Comparison of ENCODE assay signal across 8 cellular contexts in the genomic region with DNA sequence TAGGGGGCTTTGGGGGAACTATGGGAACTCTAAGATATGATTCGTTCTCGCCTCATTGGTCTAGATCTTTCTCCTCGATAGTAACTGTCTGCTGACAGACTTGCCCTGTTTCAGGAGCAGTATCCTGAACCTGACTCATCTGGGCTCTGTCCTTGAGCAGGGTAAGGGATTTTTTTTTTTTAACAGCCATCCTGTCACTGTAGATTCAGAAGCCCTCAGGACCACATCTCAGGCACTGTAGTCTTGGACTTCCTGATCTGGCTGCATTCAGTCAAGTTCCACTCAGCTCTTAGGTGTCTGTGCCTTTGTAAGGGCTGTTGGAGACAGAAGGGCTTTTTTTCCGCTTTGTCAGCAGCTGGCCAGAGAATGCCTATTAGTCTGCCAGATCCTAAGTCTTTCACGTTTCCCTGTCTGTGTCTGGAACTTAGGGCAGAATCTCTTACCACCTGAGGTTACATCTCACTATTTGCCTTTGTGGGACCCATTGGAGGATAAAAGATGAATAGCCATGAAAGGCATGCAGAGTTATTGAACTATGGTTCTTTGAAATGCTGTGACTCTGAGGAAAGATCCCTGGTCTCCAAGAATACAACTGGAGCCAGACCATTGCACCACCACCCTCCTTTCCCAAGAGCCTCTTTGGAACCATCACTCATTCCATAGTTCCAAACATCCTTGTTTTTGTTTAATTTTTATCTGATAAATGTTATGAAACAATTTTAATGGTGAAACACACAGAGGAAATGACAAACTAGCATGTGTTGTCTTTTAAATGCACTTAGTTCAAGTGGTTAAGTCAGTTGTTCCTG. TPM values are rescaled to one million over a fixed set of nuclear protein-coding genes. Genes with fewer than 3 reads are reported as not detected.
DNase-seq lines count a peak whose midpoint lies in the region; ATAC-seq and TF ChIP-seq lines count a peak whose summit lies in the region.

No MANE protein-coding gene starts in this region.

- H3K27me3 Mint-ChIP-seq in CD8-positive, alpha-beta memory T cell = peaks cover 3 to 10% of the 10 kb centered on the region in 2 donors

- ATAC-seq in SK-N-SH treated with all-trans-retinoic acid at 6 μM for 48 hours (peak; percentile 67), Right ventricle myocardium superior (ENCODE audit: poor library complexity) (peak; percentile 89), HG03378 (IDR thresholded peaks at IDR 0.05; ENCODE audit: unreplicated experiment) (no peak), HG02623 (IDR thresholded peaks at IDR 0.05; ENCODE audit: unreplicated experiment) (no peak)

- no peaks in the 10 kb centered on the region for H3K36me3 Mint-ChIP-seq in CD8-positive, alpha-beta memory T cell

- no peaks in the 10 kb centered on the region for H3K36me3 ChIP-seq in skeletal muscle tissue (ENCODE audit: control insufficient read depth in 3 of 3, insufficient read depth in 3 of 3, low read length in 3 of 3)
- H3K36me3 ChIP-seq in CD8-positive, alpha-beta memory T cell (ENCODE audit: insufficient read depth, low read length) = no peaks in the 10 kb centered on the region

- H3K4me1 Mint-ChIP-seq in CD8-positive, alpha-beta memory T cell = peaks cover 0 to 4% (median 3%) of the 10 kb centered on the region in 3 donors

- CTCF ChIA-PET in CD8-positive, alpha-beta memory T cell (lab: Charles Lee) = interaction anchor here (1.4 kb wide), 1 partner anchor 203 kb away, joined by 3 read pairs; no protein-coding TSS in a partner anchor

- no peak overlapping the region for H3K4me3 ChIP-seq in skeletal muscle tissue (ENCODE audit: low read length in 3 of 3)
- H3K4me3 ChIP-seq in CD8-positive, alpha-beta memory T cell (ENCODE audit: low read length) = no peak overlapping the region

- no peak overlapping the region for H3K27ac Mint-ChIP-seq in CD8-positive, alpha-beta memory T cell

- H3K4me3 Mint-ChIP-seq in CD8-positive, alpha-beta memory T cell = no peak overlapping the region

- H3K4me1 ChIP-seq in skeletal muscle tissue (ENCODE audit: control insufficient read depth in 3 of 3, insufficient read depth in 3 of 3, low read length in 3 of 3) = peaks cover 43 to 47% (median 45%) of the 10 kb centered on the region in 3 donors
- H3K4me1 ChIP-seq in CD8-positive, alpha-beta memory T cell (ENCODE audit: insufficient read depth, low read length) = peaks cover 5% of the 10 kb centered on the region

- H3K9me3 ChIP-seq in skeletal muscle tissue (ENCODE audit: control insufficient read depth in 3 of 3, low read length in 3 of 3) = no peaks in the 10 kb centered on the region
- H3K9me3 ChIP-seq in CD8-positive, alpha-beta memory T cell (ENCODE audit: low read length) = no peaks in the 10 kb centered on the region

- intact Hi-C loops in Right ventricle myocardium superior (cut with DNase I) = no loop called here

- POLR2A ChIA-PET in CD8-positive, alpha-beta memory T cell (lab: Charles Lee) = no interaction called here

- H3K9me3 Mint-ChIP-seq in CD8-positive, alpha-beta memory T cell = no peaks in the 10 kb centered on the region

- DNase-seq in HCEC 1CT (peak; percentile 89), Right ventricle myocardium superior (no peak), cerebellar cortex (ENCODE audit: low spot score) (no peak)
- no peak for DNase-seq in CD8-positive, alpha-beta memory T cell

- H3K27ac ChIP-seq in skeletal muscle tissue (ENCODE audit: low read depth, low read length) = peak overlapping the region; percentile 33
- H3K27ac ChIP-seq in CD8-positive, alpha-beta memory T cell (ENCODE audit: low read depth, low read length) = no peak overlapping the region

- H3K27me3 ChIP-seq in skeletal muscle tissue (ENCODE audit: control insufficient read depth in 3 of 3, insufficient read depth in 3 of 3, low read length in 3 of 3) = no peaks in the 10 kb centered on the region
- H3K27me3 ChIP-seq in CD8-positive, alpha-beta memory T cell (ENCODE audit: insufficient read depth, low read length, poor library complexity, severe bottlenecking) = no peaks in the 10 kb centered on the region

- H3K9ac ChIP-seq in skeletal muscle tissue (ENCODE audit: low read depth in 1 of 3, low read length in 3 of 3) = no peak overlapping the region

TF ChIP-seq in SK-N-SH treated with all-trans-retinoic acid at 6 μM for 48 hours, 23 proteins besides CTCF, POLR2A, EP300 and RAD21:
- TF ChIP-seq SNAI2 (CRISPR knock-in tag; IDR thresholded peaks at IDR 0.05) (no peak), ISL1 (CRISPR knock-in tag; IDR thresholded peaks at IDR 0.05) (peak; percentile 32)
TF ChIP-seq in SK-N-SH treated with all-trans-retinoic acid at 6 μM for 48 hours: peak in this region for 1.

RNA-seq across cellular contexts. Expression of a gene that starts 49.7 kb away (rescaled TPM):
- total RNA-seq in Right ventricle myocardium superior (200 TPM), skeletal muscle tissue (226 TPM)
- 100 to 1,000 TPM; 151 to 154 TPM for total RNA-seq in CD8-positive, alpha-beta memory T cell
- 87.6 TPM for polyA plus RNA-seq in CD8-positive, alpha-beta memory T cell

Comparison
In these comparisons a context has a peak if more than half of its experiments do, and no peak if none do; other contexts are left out.
1. ATAC-seq: peak in SK-N-SH treated with all-trans-retinoic acid at 6 μM for 48 hours (single experiment) and Right ventricle myocardium superior (single experiment); none in HG03378 (single experiment) and HG02623 (single experiment).